11 cellular contexts compared by ENCODE assay signal in genomic region chr19:6723108-6723618, GRCh38. TPM values are rescaled to one million over a fixed set of nuclear protein-coding genes. Genes with fewer than 3 reads are reported as not detected.
DNase-seq lines count a peak whose midpoint lies in the region; ATAC-seq and TF ChIP-seq lines count a peak whose summit lies in the region.
"Had no signal": no experiment of that assay in that cellular context is flagged by ENCODE, and none has a peak within 500 bp of the region (broad histone marks: within the 10 kb centered on the region; RNA-seq: fewer than 3 reads in every experiment).

No MANE protein-coding gene starts in this region.

- WGBS in neuronal stem cell (ENCODE audit: extremely low coverage in 2 of 2, insufficient read length in 2 of 2, insufficient replicate concordance in 1 of 2), 2 donors: no CpG with 5 or more reads among the region's 13 CpGs

- no peak overlapping the region for H3K14ac ChIP-seq in neuronal stem cell (ENCODE audit: low read length)

- DNase-seq in natural killer cell treated with Interleukin-12 subunit alpha and Interleukin-12 subunit beta and Interleukin-15 and Interleukin-18, amount 100 ng/mL, for 72 hours (ENCODE audit: low spot score): peak; percentile 49
- DNase-seq in natural killer cell (no peak), fibroblast of lung (ENCODE audit: low read depth in 2 of 2) (peak; percentile 22 to 52), neuronal stem cell (ENCODE audit: low spot score) (no peak), iPS-NIHi7 (ENCODE audit: extremely low spot score) (no peak), AML-193 (lab: John Stamatoyannopoulos, UW) (no peak)
- no peak for DNase-seq in activated T-cell treated with anti-CD3 and anti-CD28 coated beads, Interleukin-2, amount 50 U/mL, for 24 hours
- DNase-seq: activated T-cell treated with anti-CD3 and anti-CD28 coated beads for 4 hours, GOT3, NCI-H446 had no signal

- ATAC-seq in natural killer cell treated with Interleukin-12 subunit alpha and Interleukin-12 subunit beta and Interleukin-15 and Interleukin-18, amount 100 ng/mL, for 72 hours: no peak
- ATAC-seq in natural killer cell: no peak
- no peak for ATAC-seq in GM18873 (IDR thresholded peaks at IDR 0.05; ENCODE audit: low FRiP score, unreplicated experiment)

- H3K4me1 Mint-ChIP-seq in natural killer cell treated with Interleukin-12 subunit alpha and Interleukin-12 subunit beta and Interleukin-15 and Interleukin-18, amount 100 ng/mL, for 72 hours (ENCODE audit: low read depth in 2 of 2): peaks cover 36 to 40% of the 10 kb centered on the region in 2 donors
- peaks cover 20 to 23% of the 10 kb centered on the region in 2 donors for H3K4me1 Mint-ChIP-seq in natural killer cell
- peaks cover 21% of the 10 kb centered on the region for H3K4me1 Mint-ChIP-seq in activated T-cell treated with anti-CD3 and anti-CD28 coated beads, Interleukin-2, amount 50 U/mL, for 24 hours (ENCODE audit: low read depth)

- H3K9ac ChIP-seq in fibroblast of lung (ENCODE audit: insufficient read depth, low read length): no peak overlapping the region
- no peak overlapping the region for H3K9ac ChIP-seq in neuronal stem cell (ENCODE audit: low read depth, low read length, poor library complexity)

- peaks cover 2% of the 10 kb centered on the region for H3K79me1 ChIP-seq in neuronal stem cell (ENCODE audit: low read depth, low read length)

- no peaks in the 10 kb centered on the region for H4K20me1 ChIP-seq in fibroblast of lung (ENCODE audit: control insufficient read depth, extremely low read depth, insufficient read depth, low read length)

- no peak overlapping the region for H2AK5ac ChIP-seq in neuronal stem cell (ENCODE audit: low read depth, low read length)

- no peak overlapping the region for H3K4me2 ChIP-seq in fibroblast of lung (ENCODE audit: extremely low read depth, insufficient read depth, low read length)
- H3K4me2 ChIP-seq in neuronal stem cell (ENCODE audit: insufficient read depth, low read length, poor library complexity, severe bottlenecking): no peak overlapping the region

- H3K27ac ChIP-seq in fibroblast of lung (ENCODE audit: insufficient read depth, low read length) (no peak overlapping the region), neuronal stem cell (replicated peaks; ENCODE audit: low read length) (no peak overlapping the region)

- peak overlapping the region; percentile 15 for H3K4me3 Mint-ChIP-seq in natural killer cell treated with Interleukin-12 subunit alpha and Interleukin-12 subunit beta and Interleukin-15 and Interleukin-18, amount 100 ng/mL, for 72 hours
- H3K4me3 Mint-ChIP-seq in natural killer cell: no peak overlapping the region
- H3K4me3 Mint-ChIP-seq in activated T-cell treated with anti-CD3 and anti-CD28 coated beads, Interleukin-2, amount 50 U/mL, for 24 hours: no peak overlapping the region

- H3K27me3 Mint-ChIP-seq in natural killer cell treated with Interleukin-12 subunit alpha and Interleukin-12 subunit beta and Interleukin-15 and Interleukin-18, amount 100 ng/mL, for 72 hours: no peaks in the 10 kb centered on the region
- H3K27me3 Mint-ChIP-seq in natural killer cell (ENCODE audit: low read depth in 2 of 2): peaks cover 0 to 3% of the 10 kb centered on the region in 2 donors
- H3K27me3 Mint-ChIP-seq in activated T-cell treated with anti-CD3 and anti-CD28 coated beads, Interleukin-2, amount 50 U/mL, for 24 hours: no peaks in the 10 kb centered on the region

- no peak overlapping the region for H3K18ac ChIP-seq in neuronal stem cell (ENCODE audit: low read length)

- no peak overlapping the region for H2BK15ac ChIP-seq in neuronal stem cell (ENCODE audit: low read length)

- no peak overlapping the region for H4K91ac ChIP-seq in neuronal stem cell (ENCODE audit: low read depth, low read length, poor library complexity)

- H2AFZ ChIP-seq in fibroblast of lung (ENCODE audit: low read length) (no peak overlapping the region), neuronal stem cell (ENCODE audit: low read length) (peak overlapping the region; percentile 64)

- intact Hi-C loops in natural killer cell (cut with micrococcal nuclease): no loop called here

- H3K9me3 Mint-ChIP-seq in natural killer cell treated with Interleukin-12 subunit alpha and Interleukin-12 subunit beta and Interleukin-15 and Interleukin-18, amount 100 ng/mL, for 72 hours: no peaks in the 10 kb centered on the region
- no peaks in the 10 kb centered on the region for H3K9me3 Mint-ChIP-seq in natural killer cell
- no peaks in the 10 kb centered on the region for H3K9me3 Mint-ChIP-seq in activated T-cell treated with anti-CD3 and anti-CD28 coated beads, Interleukin-2, amount 50 U/mL, for 24 hours

- H3K36me3 Mint-ChIP-seq in natural killer cell treated with Interleukin-12 subunit alpha and Interleukin-12 subunit beta and Interleukin-15 and Interleukin-18, amount 100 ng/mL, for 72 hours: no peaks in the 10 kb centered on the region
- no peaks in the 10 kb centered on the region for H3K36me3 Mint-ChIP-seq in natural killer cell
- H3K36me3 Mint-ChIP-seq in activated T-cell treated with anti-CD3 and anti-CD28 coated beads, Interleukin-2, amount 50 U/mL, for 24 hours (ENCODE audit: low read depth): no peaks in the 10 kb centered on the region

- no peaks in the 10 kb centered on the region for H3K9me3 ChIP-seq in fibroblast of lung (ENCODE audit: control insufficient read depth, insufficient read depth, low read depth, low read length)
- peaks cover 0 to 4% of the 10 kb centered on the region in 2 donors for H3K9me3 ChIP-seq in neuronal stem cell (replicated peaks in 1 of 2; ENCODE audit: control insufficient read depth in 2 of 2, insufficient read depth in 1 of 2, low read depth in 1 of 2, low read length in 2 of 2)

- TF ChIP-seq CTCF in natural killer cell (IDR thresholded peaks at IDR 0.05): no peak
- no peak for TF ChIP-seq CTCF in fibroblast of lung (conservative IDR thresholded peaks at IDR 0.05 in 1 of 2, IDR thresholded peaks at IDR 0.05 in 1 of 2; ENCODE audit: low read depth in 1 of 2, low read length in 2 of 2)

- no peak overlapping the region for H3K4me3 ChIP-seq in fibroblast of lung (replicated peaks in 1 of 4; ENCODE audit: control extremely low read depth in 1 of 4, insufficient read depth in 1 of 4, low read depth in 3 of 4, low read length in 4 of 4)
- no peak overlapping the region for H3K4me3 ChIP-seq in neuronal stem cell (ENCODE audit: low read length in 2 of 2)

- no peak overlapping the region for H2BK12ac ChIP-seq in neuronal stem cell (ENCODE audit: low read length)

- no peak overlapping the region for H3K23ac ChIP-seq in neuronal stem cell (ENCODE audit: low read depth, low read length, poor library complexity)

- H3K27ac Mint-ChIP-seq in natural killer cell treated with Interleukin-12 subunit alpha and Interleukin-12 subunit beta and Interleukin-15 and Interleukin-18, amount 100 ng/mL, for 72 hours: no peak overlapping the region
- H3K27ac Mint-ChIP-seq in natural killer cell: no peak overlapping the region
- no peak overlapping the region for H3K27ac Mint-ChIP-seq in activated T-cell treated with anti-CD3 and anti-CD28 coated beads, Interleukin-2, amount 50 U/mL, for 24 hours

- H3K4me1 ChIP-seq in fibroblast of lung (ENCODE audit: control insufficient read depth, extremely low read depth, insufficient read depth, low read length) (no peaks in the 10 kb centered on the region), neuronal stem cell (ENCODE audit: control insufficient read depth in 2 of 2, insufficient read depth in 1 of 2, low read depth in 1 of 2, low read length in 2 of 2) (no peaks in the 10 kb centered on the region)

- no peak overlapping the region for H2BK5ac ChIP-seq in neuronal stem cell (ENCODE audit: low read length)

- H3K27me3 ChIP-seq in fibroblast of lung (ENCODE audit: control insufficient read depth, insufficient read depth, low read length): no peaks in the 10 kb centered on the region
- no peaks in the 10 kb centered on the region for H3K27me3 ChIP-seq in neuronal stem cell (ENCODE audit: control insufficient read depth in 3 of 3, insufficient read depth in 3 of 3, low read depth in 1 of 3, low read length in 3 of 3)

- no peak overlapping the region for H2BK120ac ChIP-seq in neuronal stem cell (ENCODE audit: low read depth, low read length)

- no peak overlapping the region for H3K4ac ChIP-seq in neuronal stem cell (ENCODE audit: low read length)

- H3K36me3 ChIP-seq in fibroblast of lung (ENCODE audit: control insufficient read depth, insufficient read depth, low read length): no peaks in the 10 kb centered on the region
- H3K36me3 ChIP-seq in neuronal stem cell (replicated peaks in 1 of 2; ENCODE audit: control insufficient read depth in 2 of 2, insufficient read depth in 2 of 2, low read length in 2 of 2): no peaks in the 10 kb centered on the region

- H4K8ac ChIP-seq in neuronal stem cell (ENCODE audit: low read depth, low read length): no peak overlapping the region

- H3K79me2 ChIP-seq in fibroblast of lung (ENCODE audit: control insufficient read depth, insufficient read depth, low read length): no peaks in the 10 kb centered on the region

RNA-seq across cellular contexts. Expression of gene C3, which starts 2.7 kb away (rescaled TPM):
- total RNA-seq in natural killer cell treated with Interleukin-12 subunit alpha and Interleukin-12 subunit beta and Interleukin-15 and Interleukin-18, amount 100 ng/mL, for 72 hours: 1 to 10 TPM; 3.5 to 9.2 TPM
- total RNA-seq in natural killer cell (1 to 10 TPM in 1 of 3 donors, under 1 TPM in 1, not detected in 1; 0.38 to 5.5 TPM), fibroblast of lung (1.2 and 27.0 TPM in 2 replicates)
- 1.2 and 2.5 TPM in 2 replicates for polyA plus RNA-seq in fibroblast of lung
- 2.6 and 2.8 TPM in 2 replicates for polyA plus RNA-seq in fibroblast of lung (2012)
- 15.2 and 19.5 TPM in 2 replicates for polyA minus RNA-seq in fibroblast of lung (ENCODE audit: low replicate concordance)
- polyA plus RNA-seq in neuronal stem cell (2013, experiment 1 of 2): 0.21 TPM
- polyA plus RNA-seq in neuronal stem cell (2013, experiment 2 of 2): 0.64 TPM

RNA-seq across cellular contexts. Expression of gene GPR108, which starts 14.2 kb away (rescaled TPM):
- total RNA-seq in natural killer cell treated with Interleukin-12 subunit alpha and Interleukin-12 subunit beta and Interleukin-15 and Interleukin-18, amount 100 ng/mL, for 72 hours: 10 to 100 TPM; 67.4 to 70.4 TPM
- 10 to 100 TPM; 66.1 to 78.0 (median 76.9) TPM for total RNA-seq in natural killer cell
- 33.9 and 57.0 TPM in 2 replicates for total RNA-seq in fibroblast of lung
- 28.4 and 37.2 TPM in 2 replicates for polyA plus RNA-seq in fibroblast of lung
- 31.1 and 38.2 TPM in 2 replicates for polyA plus RNA-seq in fibroblast of lung (2012)
- 40.9 and 233 TPM in 2 replicates for polyA minus RNA-seq in fibroblast of lung (ENCODE audit: low replicate concordance)
- polyA plus RNA-seq in neuronal stem cell (2013, experiment 1 of 2): 54.3 TPM
- 53.1 TPM for polyA plus RNA-seq in neuronal stem cell (2013, experiment 2 of 2)

RNA-seq across cellular contexts. Expression of gene TRIP10, which starts 16.3 kb away (rescaled TPM):
- total RNA-seq in natural killer cell treated with Interleukin-12 subunit alpha and Interleukin-12 subunit beta and Interleukin-15 and Interleukin-18, amount 100 ng/mL, for 72 hours: 10 to 100 TPM; 44.8 to 76.5 TPM
- total RNA-seq in natural killer cell: 1 to 10 TPM; 1.0 to 5.2 (median 3.3) TPM
- 35.3 and 37.5 TPM in 2 replicates for total RNA-seq in fibroblast of lung
- 32.3 and 33.5 TPM in 2 replicates for polyA plus RNA-seq in fibroblast of lung
- polyA plus RNA-seq in fibroblast of lung (2012): 46.4 and 47.2 TPM in 2 replicates
- polyA minus RNA-seq in fibroblast of lung (ENCODE audit: low replicate concordance): 12.4 and 13.6 TPM in 2 replicates
- polyA plus RNA-seq in neuronal stem cell (2013, experiment 1 of 2): 49.7 TPM
- polyA plus RNA-seq in neuronal stem cell (2013, experiment 2 of 2): 50.0 TPM

RNA-seq across cellular contexts. Expression of gene SH2D3A, which starts 44.1 kb away (rescaled TPM):
- 10 to 100 TPM; 15.2 to 17.8 TPM for total RNA-seq in natural killer cell treated with Interleukin-12 subunit alpha and Interleukin-12 subunit beta and Interleukin-15 and Interleukin-18, amount 100 ng/mL, for 72 hours
- total RNA-seq in natural killer cell: 10 to 100 TPM; 14.6 to 20.1 (median 15.3) TPM
- total RNA-seq in fibroblast of lung: not detected in 2 replicates
- polyA plus RNA-seq in fibroblast of lung: not detected in 2 replicates
- polyA plus RNA-seq in fibroblast of lung (2012): 0.21 and 0.29 TPM in 2 replicates
- polyA minus RNA-seq in fibroblast of lung (ENCODE audit: low replicate concordance): not detected in 2 replicates
- 0.18 TPM for polyA plus RNA-seq in neuronal stem cell (2013, experiment 1 of 2)
- polyA plus RNA-seq in neuronal stem cell (2013, experiment 2 of 2): 0.14 TPM

RNA-seq across cellular contexts. Expression of gene VAV1, which starts 49.3 kb away (rescaled TPM):
- 100 to 1,000 TPM; 166 to 167 TPM for total RNA-seq in natural killer cell treated with Interleukin-12 subunit alpha and Interleukin-12 subunit beta and Interleukin-15 and Interleukin-18, amount 100 ng/mL, for 72 hours
- total RNA-seq in natural killer cell (100 to 1,000 TPM; 141 to 167 (median 164) TPM), fibroblast of lung (not detected in 2 replicates)
- 0.02 TPM in 1 of 2 replicates, not detected in the other for polyA plus RNA-seq in fibroblast of lung
- polyA plus RNA-seq in fibroblast of lung (2012): not detected in 2 replicates
- polyA minus RNA-seq in fibroblast of lung (ENCODE audit: low replicate concordance): not detected in 2 replicates
- 0.06 TPM for polyA plus RNA-seq in neuronal stem cell (2013, experiment 1 of 2)
- polyA plus RNA-seq in neuronal stem cell (2013, experiment 2 of 2): 0.04 TPM

Comparison
In these comparisons a context has a peak if more than half of its experiments do, and no peak if none do; other contexts are left out.
1. DNase-seq: peak in natural killer cell treated with Interleukin-12 subunit alpha and Interleukin-12 subunit beta and Interleukin-15 and Interleukin-18, amount 100 ng/mL, for 72 hours (single experiment) and fibroblast of lung (2 of 2); none in natural killer cell (single experiment), neuronal stem cell (single experiment), activated T-cell treated with anti-CD3 and anti-CD28 coated beads, Interleukin-2, amount 50 U/mL, for 24 hours (single experiment), iPS-NIHi7 (single experiment) and AML-193 (0 of 2).